20 cellular contexts compared by ENCODE assay signal in genomic region chr10:44827431-44828006, GRCh38.
DNase-seq lines count a peak whose midpoint lies in the region; ATAC-seq, FAIRE-seq and TF ChIP-seq lines count a peak whose summit lies in the region.
"Had no signal": no experiment of that assay in that cellular context is flagged by ENCODE, and none has a peak within 500 bp of the region (broad histone marks: within the 10 kb centered on the region; RNA-seq: fewer than 3 reads in every experiment).

No MANE protein-coding gene starts in this region.

- FAIRE-seq in RCC 7860 (lab: Jason Lieb, UNC) = no peak
- FAIRE-seq: keratinocyte had no signal

- CTCF ChIA-PET in activated CD8-positive, alpha-beta T cell treated with anti-CD3 and anti-CD28 coated beads, Interleukin-2, amount 10 ng/mL, durations not matched to agents 7 days and 5 days (lab: Charles Lee) = no interaction called here

- ATAC-seq in esophagus mucosa (peak; percentile 15), HG03095 (IDR thresholded peaks at IDR 0.05; ENCODE audit: unreplicated experiment) (no peak)
- ATAC-seq in activated CD8-positive, alpha-beta T cell treated with anti-CD3 and anti-CD28 coated beads, Interleukin-2, amount 10 ng/mL, durations not matched to agents 7 days and 5 days = no peak
- ATAC-seq: HCT116 had no signal

- no peaks in the 10 kb centered on the region for H3K9me3 Mint-ChIP-seq in nephron progenitor cell
- H3K9me3 Mint-ChIP-seq in activated CD8-positive, alpha-beta T cell treated with anti-CD3 and anti-CD28 coated beads, Interleukin-2, amount 10 ng/mL, durations not matched to agents 7 days and 5 days (ENCODE audit: insufficient read depth) = no peaks in the 10 kb centered on the region
- H3K9me3 Mint-ChIP-seq: CD4-positive, alpha-beta T cell had no signal

- no peaks in the 10 kb centered on the region for H3K36me3 Mint-ChIP-seq in nephron progenitor cell (ENCODE audit: low read depth)
- no peaks in the 10 kb centered on the region for H3K36me3 Mint-ChIP-seq in activated CD8-positive, alpha-beta T cell treated with anti-CD3 and anti-CD28 coated beads, Interleukin-2, amount 10 ng/mL, durations not matched to agents 7 days and 5 days (ENCODE audit: low read depth)

- peaks cover 62% of the 10 kb centered on the region for H3K4me1 Mint-ChIP-seq in nephron progenitor cell
- H3K4me1 Mint-ChIP-seq in activated CD8-positive, alpha-beta T cell treated with anti-CD3 and anti-CD28 coated beads, Interleukin-2, amount 10 ng/mL, durations not matched to agents 7 days and 5 days (ENCODE audit: low read depth) = no peaks in the 10 kb centered on the region

- peaks cover 18% of the 10 kb centered on the region for H3K27me3 Mint-ChIP-seq in nephron progenitor cell (ENCODE audit: low read depth, poor library complexity)
- H3K27me3 Mint-ChIP-seq in activated CD8-positive, alpha-beta T cell treated with anti-CD3 and anti-CD28 coated beads, Interleukin-2, amount 10 ng/mL, durations not matched to agents 7 days and 5 days (ENCODE audit: low read depth) = peaks cover 4% of the 10 kb centered on the region
- H3K27me3 Mint-ChIP-seq: CD4-positive, alpha-beta T cell had no signal

- TF ChIP-seq CTCF in nephron progenitor cell (IDR thresholded peaks at IDR 0.05) = no peak

- peak overlapping the region; percentile 53 for H3K27ac Mint-ChIP-seq in nephron progenitor cell
- H3K27ac Mint-ChIP-seq in activated CD8-positive, alpha-beta T cell treated with anti-CD3 and anti-CD28 coated beads, Interleukin-2, amount 10 ng/mL, durations not matched to agents 7 days and 5 days = no peak overlapping the region
- H3K27ac Mint-ChIP-seq: CD4-positive, alpha-beta T cell had no signal

- peak; percentile 48 for DNase-seq in DMS153 treated with DMSO at 0.1 percent for 48 hours (lab: John Stamatoyannopoulos, UW; ENCODE audit: unreplicated experiment)
- peak; percentile 43 for DNase-seq in NCI-H510A (lab: John Stamatoyannopoulos, UW)
- DNase-seq in nephron progenitor cell = no peak
- no peak for DNase-seq in midbrain (lab: John Stamatoyannopoulos, UW)
- no peak for DNase-seq in RCC 7860 (ENCODE audit: low spot score)
- no peak for DNase-seq in activated CD8-positive, alpha-beta T cell treated with anti-CD3 and anti-CD28 coated beads, Interleukin-2, amount 10 ng/mL, durations not matched to agents 7 days and 5 days
- DNase-seq: activated CD4-positive, alpha-beta T cell treated with anti-CD3 and anti-CD28 coated beads for 48 hours; activated CD8-positive, alpha-beta memory T cell treated with anti-CD3 and anti-CD28 coated beads, Interleukin-2, amount 50 U/mL, for 4 hours; CD4-positive, alpha-beta T cell; colonic mucosa; hippocampal formation; MV-4-11; NCI-H1930; NCI-H524 treated with DMSO at 0.1 percent for 48 hours; PC-9; transverse colon had no signal

- POLR2A ChIA-PET in activated CD8-positive, alpha-beta T cell treated with anti-CD3 and anti-CD28 coated beads, Interleukin-2, amount 10 ng/mL, durations not matched to agents 7 days and 5 days (lab: Charles Lee) = no interaction called here

- no peak overlapping the region for H3K4me3 Mint-ChIP-seq in nephron progenitor cell
- no peak overlapping the region for H3K4me3 Mint-ChIP-seq in activated CD8-positive, alpha-beta T cell treated with anti-CD3 and anti-CD28 coated beads, Interleukin-2, amount 10 ng/mL, durations not matched to agents 7 days and 5 days
- H3K4me3 Mint-ChIP-seq: CD4-positive, alpha-beta T cell had no signal

Comparison
In these comparisons a context has a peak if more than half of its experiments do, and no peak if none do; other contexts are left out.
1. DNase-seq: peak in DMS153 treated with DMSO at 0.1 percent for 48 hours (single experiment) and NCI-H510A (single experiment); none in nephron progenitor cell (single experiment), midbrain (single experiment), RCC 7860 (single experiment) and activated CD8-positive, alpha-beta T cell treated with anti-CD3 and anti-CD28 coated beads, Interleukin-2, amount 10 ng/mL, durations not matched to agents 7 days and 5 days (single experiment).